Comparison of ENCODE assay signal across 8 cellular contexts in the genomic region with DNA sequence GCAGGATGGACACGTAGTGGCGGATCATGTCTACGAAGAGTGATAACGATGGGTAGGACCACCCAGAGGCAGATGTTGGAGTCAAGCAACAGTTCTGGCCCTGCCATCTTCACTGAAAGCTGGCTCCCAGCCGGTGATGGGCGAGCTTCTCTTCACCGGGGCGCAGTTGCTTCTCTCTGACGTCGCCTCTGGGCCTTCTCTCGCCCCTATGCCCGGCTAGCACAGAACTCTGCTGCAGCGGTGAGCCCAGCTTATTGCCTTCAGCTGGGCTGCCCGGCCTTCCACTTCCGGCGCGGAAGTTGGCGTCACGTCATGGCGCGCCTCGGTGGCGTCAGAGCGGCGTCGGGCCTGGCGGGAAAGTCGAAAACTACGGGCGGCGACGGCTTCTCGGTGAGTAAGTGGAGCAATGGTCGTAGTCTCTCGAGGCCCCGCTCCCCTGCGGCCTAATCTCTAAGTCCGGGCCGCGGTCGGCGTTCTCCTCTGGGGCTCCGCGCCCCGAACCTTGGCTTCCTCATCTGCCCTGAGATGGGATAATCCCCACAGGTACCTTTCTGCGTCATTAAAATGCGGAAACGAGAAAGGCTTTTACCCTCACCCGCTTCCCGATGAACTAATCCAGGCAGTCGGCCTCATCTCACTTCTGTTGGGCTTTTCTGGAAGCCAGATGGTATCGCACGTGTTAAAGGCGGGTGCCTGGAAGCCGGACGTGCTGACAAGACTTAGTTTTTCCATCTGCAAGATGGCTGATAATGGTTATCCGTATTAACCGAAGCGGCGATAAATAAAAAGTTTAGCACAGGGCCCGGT.
DNase-seq lines count a peak whose midpoint lies in the region; ATAC-seq lines count a peak whose summit lies in the region.

TSS of gene FANCD2 (plus strand) at position 354 of the 807 bp plus-strand sequence. CDS start 2,221 bp downstream, outside the sequence.

- DNase-seq in AML-193 (lab: John Stamatoyannopoulos, UW) (peak; percentile 80 to 87), NCI-H524 (lab: John Stamatoyannopoulos, UW) (peak; percentile 48 to 74)
- DNase-seq in activated CD4-positive, alpha-beta T cell treated with anti-CD3 and anti-CD28 coated beads for 4 hours: peak; percentile 86 to 93
- DNase-seq in stimulated activated CD4-positive, alpha-beta T cell treated with anti-CD3 and anti-CD28 coated beads, Interleukin-1b, Interleukin-23, amount 100 ng/mL, for 24 hours (ENCODE audit: low read depth in 4 of 4, low spot score in 1 of 4): peak; percentile 80 to 91 (median 88)

- no peaks in the 10 kb centered on the region for H3K27me3 ChIP-seq in layer of hippocampus (ENCODE audit: control insufficient read depth, insufficient read depth, low read length)

- peak; percentile 88 for ATAC-seq in GM19025 (IDR thresholded peaks at IDR 0.05; ENCODE audit: low read depth, unreplicated experiment)
- ATAC-seq in HG03196 (IDR thresholded peaks at IDR 0.05; ENCODE audit: unreplicated experiment): peak; percentile 84

- H3K27ac ChIP-seq in cingulate gyrus (ENCODE audit: low read depth, low read length): peak within 1 kb of the TSS; percentile 69
- peak within 1 kb of the TSS; percentile 40 for H3K27ac ChIP-seq in layer of hippocampus (ENCODE audit: low read depth, low read length)

Comparison
In these comparisons a context has a peak if more than half of its experiments do, and no peak if none do; other contexts are left out.
1. Peak in every context shown above with its lines: DNase-seq, ATAC-seq and H3K27ac ChIP-seq.